In the genomic region with DNA sequence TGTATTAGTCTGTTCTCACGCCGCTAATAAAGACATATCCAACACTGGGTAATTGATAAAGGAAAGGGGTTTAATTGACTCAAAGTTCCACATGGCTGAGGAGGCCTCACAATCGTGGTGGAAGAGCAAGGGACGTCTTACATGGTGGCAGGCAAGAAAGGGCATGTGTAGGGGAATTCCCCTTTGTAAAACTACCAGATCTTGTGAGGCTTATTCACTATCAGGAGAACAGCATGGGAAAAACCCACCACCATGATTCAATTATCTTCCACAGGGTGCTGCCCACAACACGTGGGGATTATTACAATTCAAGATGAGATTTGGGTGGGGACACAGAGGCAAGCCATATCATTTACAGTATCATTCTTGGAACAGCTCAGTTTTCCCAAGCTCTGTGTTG, we compare ENCODE assay signal across 1 cellular context.
TF ChIP-seq lines count a peak whose summit lies in the region.

No MANE protein-coding gene starts in this region.

TF ChIP-seq in IMR-90, 13 proteins besides CTCF, POLR2A, EP300 and RAD21 (continued from another document):
- TF ChIP-seq ELK1 (IDR thresholded peaks at IDR 0.05; ENCODE audit: borderline replicate concordance, low read depth, low read length) = no peak
- no peak for TF ChIP-seq RFX5 (IDR thresholded peaks at IDR 0.05; ENCODE audit: low read depth, low read length)
- TF ChIP-seq RCOR1 (IDR thresholded peaks at IDR 0.05; ENCODE audit: insufficient replicate concordance, low read length) = no peak
- TF ChIP-seq NFE2L2 (IDR thresholded peaks at IDR 0.05; ENCODE audit: low read depth, low read length) = no peak
- TF ChIP-seq MAZ (IDR thresholded peaks at IDR 0.05; ENCODE audit: borderline replicate concordance, low read depth, low read length) = no peak
- TF ChIP-seq, protein P1, sequence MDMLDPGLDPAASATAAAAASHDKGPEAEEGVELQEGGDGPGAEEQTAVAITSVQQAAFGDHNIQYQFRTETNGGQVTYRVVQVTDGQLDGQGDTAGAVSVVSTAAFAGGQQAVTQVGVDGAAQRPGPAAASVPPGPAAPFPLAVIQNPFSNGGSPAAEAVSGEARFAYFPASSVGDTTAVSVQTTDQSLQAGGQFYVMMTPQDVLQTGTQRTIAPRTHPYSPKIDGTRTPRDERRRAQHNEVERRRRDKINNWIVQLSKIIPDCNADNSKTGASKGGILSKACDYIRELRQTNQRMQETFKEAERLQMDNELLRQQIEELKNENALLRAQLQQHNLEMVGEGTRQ (IDR thresholded peaks at IDR 0.05; ENCODE audit: low read depth, low read length) = no peak
- TF ChIP-seq MXI1 (IDR thresholded peaks at IDR 0.05; ENCODE audit: borderline replicate concordance, low read depth, low read length) = no peak
- TF ChIP-seq BHLHE40 (IDR thresholded peaks at IDR 0.05; ENCODE audit: low read depth, low read length) = no peak
- no peak for TF ChIP-seq SMC3 (IDR thresholded peaks at IDR 0.05; ENCODE audit: low read depth, low read length)
